ENCODE assay signal across 8 cellular contexts in genomic region chr10:101693701-101694055, GRCh38. TPM values are rescaled to one million over a fixed set of nuclear protein-coding genes. Genes with fewer than 3 reads are reported as not detected.
DNase-seq lines count a peak whose midpoint lies in the region; ATAC-seq and TF ChIP-seq lines count a peak whose summit lies in the region.

No MANE protein-coding gene starts in this region.

- ATAC-seq in GM19395 (IDR thresholded peaks at IDR 0.05; ENCODE audit: unreplicated experiment) = peak; percentile 33
- ATAC-seq in HG03565 (IDR thresholded peaks at IDR 0.05; ENCODE audit: unreplicated experiment) = peak; percentile 5
- no peak for ATAC-seq in GM19324 (IDR thresholded peaks at IDR 0.05; ENCODE audit: low FRiP score, unreplicated experiment)

- TF ChIP-seq CTCF in VCaP (conservative IDR thresholded peaks at IDR 0.05) (no peak), fibroblast of the aortic adventitia (IDR thresholded peaks at IDR 0.05; ENCODE audit: insufficient read depth, low read length) (no peak), ovary (IDR thresholded peaks at IDR 0.05) (no peak)

- H3K4me1 ChIP-seq in ovary (ENCODE audit: insufficient read depth) = peaks cover 8% of the 10 kb centered on the region

- H3K27me3 ChIP-seq in ovary = no peaks in the 10 kb centered on the region

- H3K27ac ChIP-seq in VCaP = peak overlapping the region; percentile 96
- H3K27ac ChIP-seq in ovary = peak overlapping the region; percentile 93

- WGBS in ovary, 3 donors = 1 to 4% (median 4%) methylated on average over 7 of the region's 7 CpGs

- intact Hi-C loops in ovary (cut with DNase I) = no loop called here

- H3K4me3 ChIP-seq in fibroblast of the aortic adventitia (ENCODE audit: low read depth, low read length) (peak overlapping the region; percentile 88), ovary (peak overlapping the region; percentile 56)

- peak; percentile 48 for DNase-seq in DMS 273 treated with DMSO at 0.1 percent for 48 hours (lab: John Stamatoyannopoulos, UW)
- peak; percentile 64 for DNase-seq in fibroblast of the aortic adventitia (ENCODE audit: low read depth)
- DNase-seq in ovary = peak in 2 of 5 donors; percentile 22 to 25
- no peak for DNase-seq in activated gamma-delta T cell (lab: John Stamatoyannopoulos, UW)

- H3K9me3 ChIP-seq in ovary = no peaks in the 10 kb centered on the region

- no peak for TF ChIP-seq EP300 in ovary (IDR thresholded peaks at IDR 0.05)

- H3K36me3 ChIP-seq in ovary = no peaks in the 10 kb centered on the region

- TF ChIP-seq POLR2A in ovary (IDR thresholded peaks at IDR 0.05) = no peak

RNA-seq across cellular contexts. Expression of gene FBXW4, which starts 1.3 kb away (rescaled TPM):
- total RNA-seq in fibroblast of the aortic adventitia (ENCODE audit: low replicate concordance) = 27.4 and 35.2 TPM in 2 replicates
- total RNA-seq in ovary = 10 to 100 TPM; 46.1 to 86.4 (median 72.6) TPM
- polyA plus RNA-seq in ovary = 10 to 100 TPM; 38.6 to 51.1 TPM
